In the genomic region with DNA sequence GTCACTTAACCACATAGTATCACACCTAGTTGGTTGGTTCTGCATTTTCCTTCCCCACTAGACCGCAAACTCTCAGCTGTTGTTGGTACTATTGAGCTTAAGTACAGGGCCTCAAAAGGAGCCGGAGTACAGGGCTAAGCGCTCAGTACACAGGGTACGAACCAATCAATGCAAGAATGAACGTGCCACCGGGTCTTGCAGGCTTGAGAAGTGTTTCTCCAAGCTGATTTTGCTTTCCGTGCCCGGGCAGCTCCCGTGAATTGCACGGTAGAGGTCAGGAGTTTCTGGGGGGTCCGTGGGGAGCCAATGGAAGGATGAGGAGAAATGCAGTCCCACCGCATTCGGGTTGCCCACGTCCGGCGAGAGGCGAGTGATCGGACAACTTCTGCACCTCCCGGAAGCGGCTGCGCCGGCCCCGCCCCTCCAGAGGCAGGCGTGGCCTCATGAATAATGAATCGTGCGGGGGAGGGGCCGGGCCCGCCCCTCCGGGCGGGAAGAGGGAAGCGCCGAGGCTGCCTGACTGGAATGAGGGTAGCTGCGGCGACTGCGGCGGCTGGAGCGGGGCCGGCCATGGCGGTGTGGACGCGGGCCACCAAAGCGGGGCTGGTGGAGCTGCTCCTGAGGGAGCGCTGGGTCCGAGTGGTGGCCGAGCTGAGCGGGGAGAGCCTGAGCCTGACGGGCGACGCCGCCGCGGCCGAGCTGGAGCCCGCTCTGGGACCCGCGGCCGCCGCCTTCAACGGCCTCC, we compare ENCODE assay signal across 8 cellular contexts. TPM values are rescaled to one million over a fixed set of nuclear protein-coding genes. Genes with fewer than 3 reads are reported as not detected.
DNase-seq lines count a peak whose midpoint lies in the region; ATAC-seq and TF ChIP-seq lines count a peak whose summit lies in the region.

Gene SNTB2 (plus strand): TSS at position 523 of the 745 bp plus-strand sequence. CDS start 3 bp downstream, at position 526.

- H3K4me1 Mint-ChIP-seq in neural crest cell, result peaks cover 36% of the 10 kb centered on the region

- H3K9me3 Mint-ChIP-seq in neural crest cell, result no peaks in the 10 kb centered on the region

- H3K4me3 Mint-ChIP-seq in neural crest cell, result peak within 1 kb of the TSS; percentile 96

- H3K4me1 ChIP-seq in subcutaneous abdominal adipose tissue (ENCODE audit: control insufficient read depth in 5 of 5, insufficient read depth in 5 of 5, low read length in 5 of 5), result peaks cover 8 to 63% (median 55%) of the 10 kb centered on the region in 5 donors

- H3K4me3 ChIP-seq in foreskin fibroblast (ENCODE audit: low read depth in 1 of 2, low read length in 2 of 2) (peak within 1 kb of the TSS; percentile 80 to 92), subcutaneous abdominal adipose tissue (ENCODE audit: low read depth in 1 of 5, low read length in 5 of 5) (peak within 1 kb of the TSS; percentile 75 to 94 (median 80))

- peak; percentile 82 for ATAC-seq in GM21825 (IDR thresholded peaks at IDR 0.05; ENCODE audit: unreplicated experiment)

- DNase-seq in EL (peak; percentile 93), Kasumi-1 (lab: John Stamatoyannopoulos, UW) (peak; percentile 67 to 74), SHP77 (lab: John Stamatoyannopoulos, UW) (peak; percentile 78 to 86), foreskin fibroblast (peak; percentile 87 to 96), neural crest cell (ENCODE audit: low read depth, low spot score) (peak; percentile 89)
- peak; percentile 57 for DNase-seq in activated gamma-delta T cell treated with anti-CD3 and anti-CD28 coated beads, Interleukin-2, amount 50 U/mL, for 16 hours (ENCODE audit: low read depth)

- no peaks in the 10 kb centered on the region for H3K27me3 ChIP-seq in subcutaneous abdominal adipose tissue (ENCODE audit: control insufficient read depth in 5 of 5, insufficient read depth in 4 of 5, low read length in 5 of 5)

- H3K36me3 ChIP-seq in subcutaneous abdominal adipose tissue (ENCODE audit: control insufficient read depth in 5 of 5, insufficient read depth in 5 of 5, low read length in 5 of 5), result no peaks in the 10 kb centered on the region

- TF ChIP-seq CTCF in foreskin fibroblast (IDR thresholded peaks at IDR 0.05; ENCODE audit: low read depth, low read length) (no peak), neural crest cell (conservative IDR thresholded peaks at IDR 0.05) (no peak)

- no peaks in the 10 kb centered on the region for H3K9me3 ChIP-seq in subcutaneous abdominal adipose tissue (ENCODE audit: control insufficient read depth in 5 of 5, low read length in 5 of 5)

- H3K36me3 Mint-ChIP-seq in neural crest cell (ENCODE audit: low read depth), result peaks cover 2% of the 10 kb centered on the region

- peak within 1 kb of the TSS; percentile 89 for H3K27ac Mint-ChIP-seq in neural crest cell (ENCODE audit: unreplicated experiment)

- H3K27me3 Mint-ChIP-seq in neural crest cell (ENCODE audit: low read depth), result no peaks in the 10 kb centered on the region

- peak within 1 kb of the TSS; percentile 85 for H3K27ac ChIP-seq in subcutaneous abdominal adipose tissue (ENCODE audit: low read depth, low read length)

- H3K9ac ChIP-seq in subcutaneous abdominal adipose tissue (ENCODE audit: low read length in 5 of 5), result peak within 1 kb of the TSS; percentile 3 to 98 (median 85)

RNA-seq across cellular contexts. Expression of gene SNTB2, which starts in this region (rescaled TPM):
- total RNA-seq in neural crest cell, result 28.9 and 31.5 TPM in 2 replicates

Comparison
In these comparisons a context has a peak if more than half of its experiments do, and no peak if none do; other contexts are left out.
1. Peak in every context shown above with its lines: DNase-seq, ATAC-seq, H3K4me3 ChIP-seq and H3K27ac ChIP-seq.